In genomic region chr3:152281032-152281713, GRCh38 we compare ENCODE assay signal across 8 cellular contexts. TPM values are rescaled to one million over a fixed set of nuclear protein-coding genes. Genes with fewer than 3 reads are reported as not detected.
A peak's percentile ranks its signal among the peaks of the same experiment; 100 is the strongest.
DNase-seq lines count a peak whose midpoint lies in the region; ATAC-seq and TF ChIP-seq lines count a peak whose summit lies in the region.

No MANE protein-coding gene starts in this region.

- H3K27me3 Mint-ChIP-seq in activated CD8-positive, alpha-beta T cell treated with anti-CD3 and anti-CD28 coated beads for 36 hours, result no peaks in the 10 kb centered on the region
- no peaks in the 10 kb centered on the region for H3K27me3 Mint-ChIP-seq in osteocyte (ENCODE audit: unreplicated experiment)

- H3K27ac Mint-ChIP-seq in activated CD8-positive, alpha-beta T cell treated with anti-CD3 and anti-CD28 coated beads for 36 hours, result peak overlapping the region; percentile 89
- peak overlapping the region; percentile 8 for H3K27ac Mint-ChIP-seq in osteocyte (ENCODE audit: unreplicated experiment)

- H3K9me3 Mint-ChIP-seq in activated CD8-positive, alpha-beta T cell treated with anti-CD3 and anti-CD28 coated beads for 36 hours, result no peaks in the 10 kb centered on the region
- H3K9me3 Mint-ChIP-seq in osteocyte (ENCODE audit: unreplicated experiment), result no peaks in the 10 kb centered on the region

- peak; percentile 36 for DNase-seq in activated CD8-positive, alpha-beta T cell treated with anti-CD3 and anti-CD28 coated beads for 36 hours
- DNase-seq in osteocyte (ENCODE audit: extremely low spot score, unreplicated experiment) (no peak), NOMO-1 treated with dmso at 0.1 percent for 144 hours (lab: John Stamatoyannopoulos, UW; ENCODE audit: unreplicated experiment) (no peak), NCI-H146 (lab: John Stamatoyannopoulos, UW) (no peak), activated gamma-delta T cell (lab: John Stamatoyannopoulos, UW) (no peak), T1000 (lab: John Stamatoyannopoulos, UW) (no peak)

- intact Hi-C loops in activated CD8-positive, alpha-beta T cell treated with anti-CD3 and anti-CD28 coated beads for 36 hours (cut with micrococcal nuclease), result no loop called here

- peaks cover 74% of the 10 kb centered on the region for H3K4me1 Mint-ChIP-seq in activated CD8-positive, alpha-beta T cell treated with anti-CD3 and anti-CD28 coated beads for 36 hours (ENCODE audit: low read depth)
- peaks cover 69% of the 10 kb centered on the region for H3K4me1 Mint-ChIP-seq in osteocyte (ENCODE audit: unreplicated experiment)

- peak; percentile 77 for ATAC-seq in GM19023 (IDR thresholded peaks at IDR 0.05; ENCODE audit: unreplicated experiment)
- peak; percentile 78 for ATAC-seq in HG02870 (IDR thresholded peaks at IDR 0.05; ENCODE audit: unreplicated experiment)
- peak; percentile 43 for ATAC-seq in activated CD8-positive, alpha-beta T cell treated with anti-CD3 and anti-CD28 coated beads for 36 hours

- H3K36me3 Mint-ChIP-seq in activated CD8-positive, alpha-beta T cell treated with anti-CD3 and anti-CD28 coated beads for 36 hours (ENCODE audit: low read depth), result peaks cover 37% of the 10 kb centered on the region
- H3K36me3 Mint-ChIP-seq in osteocyte (ENCODE audit: unreplicated experiment), result peaks cover 2% of the 10 kb centered on the region

- CTCF ChIA-PET in activated CD8-positive, alpha-beta T cell treated with anti-CD3 and anti-CD28 coated beads for 36 hours (lab: Charles Lee), result interaction anchor here (0.8 to 2.6 kb wide), 7 partner anchors 8 to 191 kb away, joined by 3 to 9 read pairs (median 4); no protein-coding TSS in a partner anchor

- POLR2A ChIA-PET in activated CD8-positive, alpha-beta T cell treated with anti-CD3 and anti-CD28 coated beads for 36 hours (lab: Charles Lee), result interaction anchor here (1.2 to 4.4 kb wide), 3 partner anchors 9 to 12 kb away, joined by 9 to 35 read pairs (median 11); partner anchors contain the start of gene MBNL1

- TF ChIP-seq CTCF in activated CD8-positive, alpha-beta T cell treated with anti-CD3 and anti-CD28 coated beads for 36 hours (IDR thresholded peaks at IDR 0.05), result no peak
- no peak for TF ChIP-seq CTCF in osteocyte (IDR thresholded peaks at IDR 0.05)

- peak overlapping the region; percentile 48 for H3K4me3 Mint-ChIP-seq in activated CD8-positive, alpha-beta T cell treated with anti-CD3 and anti-CD28 coated beads for 36 hours
- no peak overlapping the region for H3K4me3 Mint-ChIP-seq in osteocyte (ENCODE audit: unreplicated experiment)

RNA-seq across cellular contexts. Expression of gene MBNL1, which starts 12.4 kb away (rescaled TPM):
- 100 to 1,000 TPM; 341 to 360 TPM for total RNA-seq in activated CD8-positive, alpha-beta T cell treated with anti-CD3 and anti-CD28 coated beads for 36 hours
- 159 and 166 TPM in 2 replicates for total RNA-seq in osteocyte
